Comparison of ENCODE assay signal across 13 cellular contexts in the genomic region with DNA sequence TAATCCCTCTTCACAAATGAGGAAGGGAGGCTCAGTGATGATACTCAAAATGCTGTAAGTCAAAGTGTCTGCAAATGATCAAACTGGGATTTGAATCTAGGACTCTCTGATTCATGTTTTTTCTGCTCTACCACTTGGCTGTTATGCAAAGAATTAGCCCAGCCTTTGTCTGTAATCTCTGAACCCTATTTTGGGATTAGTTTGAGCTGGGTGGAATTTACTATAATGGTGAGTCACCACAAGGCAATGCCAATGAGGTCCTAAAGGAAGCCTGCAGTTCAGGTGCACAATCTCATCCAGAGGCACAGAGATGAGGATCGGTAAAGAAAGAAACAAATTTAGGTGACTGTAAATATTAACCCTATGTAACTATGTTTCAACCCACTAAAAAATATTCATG. TPM values are rescaled to one million over a fixed set of nuclear protein-coding genes. Genes with fewer than 3 reads are reported as not detected.
DNase-seq lines count a peak whose midpoint lies in the region; ATAC-seq, FAIRE-seq and TF ChIP-seq lines count a peak whose summit lies in the region.
"Had no signal": no experiment of that assay in that cellular context is flagged by ENCODE, and none has a peak within 500 bp of the region (broad histone marks: within the 10 kb centered on the region; RNA-seq: fewer than 3 reads in every experiment).

No MANE protein-coding gene starts in this region.

- H3K4me1 ChIP-seq in Caco-2 (peaks cover 22% of the 10 kb centered on the region), HepG2 (ENCODE audit: insufficient read depth, low read length) (peaks cover 58% of the 10 kb centered on the region), Peyer's patch (peaks cover 0 to 27% (median 0%) of the 10 kb centered on the region in 4 donors)

- FAIRE-seq in HepG2 (lab: Jason Lieb, UNC) = no peak

- H3K4me3 ChIP-seq in Caco-2 (ENCODE audit: low read depth, low read length) (no peak overlapping the region), HepG2 (replicated peaks in 1 of 3; ENCODE audit: insufficient read depth in 1 of 3, low read depth in 2 of 3, low read length in 3 of 3) (no peak overlapping the region), Peyer's patch (no peak overlapping the region)
- H3K4me3 ChIP-seq: BLaER1 treated with 17β-estradiol and CSF1 and Interleukin-3, amounts not matched to agents 10 nM and 100 nM; skin epidermis had no signal

- H3K9me3 Mint-ChIP-seq in Caco-2 (ENCODE audit: unreplicated experiment) = no peaks in the 10 kb centered on the region
- H3K9me3 Mint-ChIP-seq in activated T-helper 1 cell treated with anti-CD3 and anti-CD28 coated beads, Interleukin-12 subunit alpha, Interleukin-12 subunit beta, Interleukin-2, Interleukin-4 antibody, amounts not matched to agents 30 ng/mL and 10 ng/mL and 1 ng/mL, durations not matched to agents 14 hours and 24 hours and 36 hours = no peaks in the 10 kb centered on the region

- POLR2A ChIA-PET in Caco-2 (lab: Charles Lee) = no interaction called here
- POLR2A ChIA-PET in HepG2 (lab: Yijun Ruan, JAX) = no interaction called here

- intact Hi-C loops in Caco-2 (cut with micrococcal nuclease; ENCODE audit: unreplicated experiment) (loop anchor here (1.0 kb wide), 1 partner anchor 8 kb away; no protein-coding TSS in a partner anchor), HepG2 (cut with micrococcal nuclease; ENCODE audit: unreplicated experiment) (loop anchor here (5.0 kb wide), 1 partner anchor 37 kb away; no protein-coding TSS in a partner anchor)
- intact Hi-C loops in activated T-helper 1 cell treated with anti-CD3 and anti-CD28 coated beads, Interleukin-12 subunit alpha, Interleukin-12 subunit beta, Interleukin-2, Interleukin-4 antibody, amounts not matched to agents 30 ng/mL and 10 ng/mL and 1 ng/mL, durations not matched to agents 14 hours and 24 hours and 36 hours (cut with micrococcal nuclease) = no loop called here

- H3K9me3 ChIP-seq in Caco-2 = no peaks in the 10 kb centered on the region
- H3K9me3 ChIP-seq in HepG2 (ENCODE audit: low read length) = no peaks in the 10 kb centered on the region
- H3K9me3 ChIP-seq in Peyer's patch = no peaks in the 10 kb centered on the region
- H3K9me3 ChIP-seq: BLaER1 treated with 17β-estradiol and CSF1 and Interleukin-3, amounts not matched to agents 10 nM and 100 nM had no signal

- no peak for TF ChIP-seq POLR2A in HepG2 (IDR thresholded peaks at IDR 0.05; ENCODE audit: insufficient read depth in 1 of 2, low read depth in 2 of 2, low read length in 2 of 2)
- TF ChIP-seq POLR2A in Peyer's patch (IDR thresholded peaks at IDR 0.05) = no peak

- no peak overlapping the region for H3K27ac Mint-ChIP-seq in Caco-2 (ENCODE audit: unreplicated experiment)
- H3K27ac Mint-ChIP-seq in activated T-helper 1 cell treated with anti-CD3 and anti-CD28 coated beads, Interleukin-12 subunit alpha, Interleukin-12 subunit beta, Interleukin-2, Interleukin-4 antibody, amounts not matched to agents 30 ng/mL and 10 ng/mL and 1 ng/mL, durations not matched to agents 14 hours and 24 hours and 36 hours = no peak overlapping the region

- TF ChIP-seq RAD21 in Ishikawa (IDR thresholded peaks at IDR 0.05; ENCODE audit: low read depth) (peak; percentile 36; the same call in 1 of the 2 replicates), HepG2 (CRISPR knock-in tag; IDR thresholded peaks at IDR 0.05) (no peak)

- H3K27ac ChIP-seq in HepG2 (ENCODE audit: extremely low read length, insufficient read depth, low read length) = no peak overlapping the region
- no peak overlapping the region for H3K27ac ChIP-seq in Peyer's patch
- H3K27ac ChIP-seq: BLaER1 treated with 17β-estradiol and CSF1 and Interleukin-3, amounts not matched to agents 10 nM and 100 nM; skin epidermis had no signal

- H4K20me1 ChIP-seq in HepG2 (ENCODE audit: insufficient read depth, low read length) = no peaks in the 10 kb centered on the region
- H4K20me1 ChIP-seq: BLaER1 treated with 17β-estradiol and CSF1 and Interleukin-3, amounts not matched to agents 10 nM and 100 nM had no signal

- CTCF ChIA-PET in Caco-2 (lab: Charles Lee) = no interaction called here
- CTCF ChIA-PET in HepG2 (lab: Yijun Ruan, JAX; ENCODE audit: low intra/inter-chr PET ratio, low total read pairs) = no interaction called here

- H3K36me3 ChIP-seq in Caco-2 (ENCODE audit: control insufficient read depth, insufficient read depth, low read length) (no peaks in the 10 kb centered on the region), HepG2 (replicated peaks in 1 of 2; ENCODE audit: control insufficient read depth in 1 of 2, insufficient read depth in 2 of 2, low read length in 2 of 2) (no peaks in the 10 kb centered on the region), Peyer's patch (no peaks in the 10 kb centered on the region)
- H3K36me3 ChIP-seq: BLaER1 treated with 17β-estradiol and CSF1 and Interleukin-3, amounts not matched to agents 10 nM and 100 nM had no signal

- ATAC-seq in HepG2 (peak; percentile 85), HG03280 (IDR thresholded peaks at IDR 0.05; ENCODE audit: unreplicated experiment) (no peak), HG03175 (IDR thresholded peaks at IDR 0.05; ENCODE audit: unreplicated experiment) (no peak)

- H3K4me3 Mint-ChIP-seq in Caco-2 (ENCODE audit: unreplicated experiment) = peak overlapping the region; percentile 19
- H3K4me3 Mint-ChIP-seq in activated T-helper 1 cell treated with anti-CD3 and anti-CD28 coated beads, Interleukin-12 subunit alpha, Interleukin-12 subunit beta, Interleukin-2, Interleukin-4 antibody, amounts not matched to agents 30 ng/mL and 10 ng/mL and 1 ng/mL, durations not matched to agents 14 hours and 24 hours and 36 hours = no peak overlapping the region

- H3K27me3 ChIP-seq in Caco-2 (replicated peaks; ENCODE audit: control insufficient read depth, insufficient read depth, low read length) (no peaks in the 10 kb centered on the region), HepG2 (ENCODE audit: control insufficient read depth in 1 of 2, insufficient read depth in 2 of 2, low read length in 2 of 2) (no peaks in the 10 kb centered on the region; a peak in 2 of 5 replicates), Peyer's patch (no peaks in the 10 kb centered on the region)
- H3K27me3 ChIP-seq: BLaER1 treated with 17β-estradiol and CSF1 and Interleukin-3, amounts not matched to agents 10 nM and 100 nM had no signal

- no peak overlapping the region for H2AFZ ChIP-seq in HepG2 (ENCODE audit: low read length)

- peaks cover 20% of the 10 kb centered on the region for H3K4me1 Mint-ChIP-seq in Caco-2 (ENCODE audit: low read depth, unreplicated experiment)
- no peaks in the 10 kb centered on the region for H3K4me1 Mint-ChIP-seq in activated T-helper 1 cell treated with anti-CD3 and anti-CD28 coated beads, Interleukin-12 subunit alpha, Interleukin-12 subunit beta, Interleukin-2, Interleukin-4 antibody, amounts not matched to agents 30 ng/mL and 10 ng/mL and 1 ng/mL, durations not matched to agents 14 hours and 24 hours and 36 hours (ENCODE audit: low read depth)

- H3K9ac ChIP-seq in HepG2 (ENCODE audit: insufficient read depth, low read depth, low read length) = no peak overlapping the region
- H3K9ac ChIP-seq: BLaER1 treated with 17β-estradiol and CSF1 and Interleukin-3, amounts not matched to agents 10 nM and 100 nM had no signal

- 4% methylated on average over 1 of the region's 1 CpG for WGBS in HepG2 (ENCODE audit: low lambda C conversion rate)

- no peaks in the 10 kb centered on the region for H3K36me3 Mint-ChIP-seq in Caco-2 (ENCODE audit: insufficient read depth, unreplicated experiment)
- H3K36me3 Mint-ChIP-seq in activated T-helper 1 cell treated with anti-CD3 and anti-CD28 coated beads, Interleukin-12 subunit alpha, Interleukin-12 subunit beta, Interleukin-2, Interleukin-4 antibody, amounts not matched to agents 30 ng/mL and 10 ng/mL and 1 ng/mL, durations not matched to agents 14 hours and 24 hours and 36 hours (ENCODE audit: low read depth) = no peaks in the 10 kb centered on the region

- TF ChIP-seq EP300 in Ishikawa (IDR thresholded peaks at IDR 0.05; ENCODE audit: borderline replicate concordance) (peak; percentile 98), HepG2 (IDR thresholded peaks at IDR 0.05; ENCODE audit: low read depth in 2 of 2, low read length in 2 of 2) (peak in 1 of 2 experiments; percentile 41; a peak in 1 of 4 replicates), HepG2 (CRISPR knock-in tag; IDR thresholded peaks at IDR 0.05; ENCODE audit: borderline replicate concordance) (no peak)

- DNase-seq in Caco-2 (peak; percentile 35 to 45), dermis blood vessel endothelial cell (peak; percentile 47), HepG2 (ENCODE audit: low spot score) (peak; percentile 78), Peyer's patch (no peak)
- no peak for DNase-seq in activated T-helper 1 cell treated with anti-CD3 and anti-CD28 coated beads, Interleukin-12 subunit alpha, Interleukin-12 subunit beta, Interleukin-2, Interleukin-4 antibody, amounts not matched to agents 30 ng/mL and 10 ng/mL and 1 ng/mL, durations not matched to agents 14 hours and 24 hours and 36 hours (ENCODE audit: low spot score)
- DNase-seq: activated CD8-positive, alpha-beta memory T cell treated with anti-CD3 and anti-CD28 coated beads, Interleukin-2, amount 50 U/mL, for 4 hours; foreskin melanocyte; NCI-H1417 had no signal

- no peak overlapping the region for H3K4me2 ChIP-seq in HepG2 (ENCODE audit: low read depth, low read length)
- H3K4me2 ChIP-seq: BLaER1 treated with 17β-estradiol and CSF1 and Interleukin-3, amounts not matched to agents 10 nM and 100 nM had no signal

- no peaks in the 10 kb centered on the region for H3K27me3 Mint-ChIP-seq in Caco-2 (ENCODE audit: insufficient read depth, unreplicated experiment)
- H3K27me3 Mint-ChIP-seq in activated T-helper 1 cell treated with anti-CD3 and anti-CD28 coated beads, Interleukin-12 subunit alpha, Interleukin-12 subunit beta, Interleukin-2, Interleukin-4 antibody, amounts not matched to agents 30 ng/mL and 10 ng/mL and 1 ng/mL, durations not matched to agents 14 hours and 24 hours and 36 hours (ENCODE audit: insufficient read depth) = no peaks in the 10 kb centered on the region

- no TSS peak for BruUV-seq in Caco-2 (replicated peaks; lab: Mats Ljungman, UMichigan)
- no TSS peak for BruUV-seq in HepG2 (replicated peaks; lab: Mats Ljungman, UMichigan)

- H3K79me2 ChIP-seq in HepG2 (ENCODE audit: insufficient read depth, low read length) = no peaks in the 10 kb centered on the region

- TF ChIP-seq CTCF in Caco-2 (IDR thresholded peaks at IDR 0.05; ENCODE audit: insufficient read depth in 1 of 2, low read depth in 1 of 2, low read length in 1 of 2, severe bottlenecking in 1 of 2, unreplicated experiment in 1 of 2) (no peak), HepG2 (CRISPR knock-in tag; IDR thresholded peaks at IDR 0.05) (no peak), Peyer's patch (IDR thresholded peaks at IDR 0.05) (no peak)

- in situ Hi-C loops in HepG2 (cut with HindIII; ENCODE audit: extremely low pct_ligation_motif_present, low pct_unique_long_range_greater_than_20kb) = no loop called here

RNA-seq across cellular contexts. Expression of gene RFK, which starts 29.2 kb away (rescaled TPM):
- total RNA-seq in Caco-2 (2022) = 12.4 and 16.5 TPM in 2 replicates
- total RNA-seq in dermis blood vessel endothelial cell = 70.4 and 80.8 TPM in 2 replicates
- 37.2 and 56.5 TPM in 2 replicates for total RNA-seq in HepG2 (2016; rRNA removed; fragmentation: Illumina TruSeq; extraction: Trizol)
- total RNA-seq in HepG2 (2016; cell fraction: cytosol; rRNA removed; fragmentation: Illumina TruSeq; extraction: Trizol; ENCODE audit: low read depth) = 7.6 and 10.1 TPM in 2 replicates
- 35.6 and 54.0 TPM in 2 replicates for total RNA-seq in HepG2 (2016; cell fraction: insoluble cytoplasmic fraction; rRNA removed; fragmentation: Illumina TruSeq; extraction: Trizol)
- total RNA-seq in HepG2 (2016; cell fraction: membrane; rRNA removed; fragmentation: Illumina TruSeq; extraction: Trizol) = 27.8 and 28.5 TPM in 2 replicates
- 12.9 and 19.7 TPM in 2 replicates for total RNA-seq in HepG2 (2016; cell fraction: nucleus; rRNA removed; fragmentation: Illumina TruSeq; extraction: Trizol)
- polyA plus RNA-seq in HepG2 (2011; rRNA removed) = 15.5 and 18.2 TPM in 2 replicates
- polyA plus RNA-seq in HepG2 (2011; cell fraction: cytosol; rRNA removed) = 7.6 and 12.8 TPM in 2 replicates
- 3.0 and 4.3 TPM in 2 replicates for polyA plus RNA-seq in HepG2 (2011; cell fraction: nucleus; rRNA removed)
- 23.4 and 28.5 TPM in 2 replicates for polyA plus RNA-seq in HepG2 (2012)
- polyA plus RNA-seq in HepG2 (2016; cell fraction: cytosol; fragmentation: Illumina TruSeq; extraction: Trizol; ENCODE audit: low read depth) = 10.0 and 12.2 TPM in 2 replicates
- 51.8 and 54.0 TPM in 2 replicates for polyA plus RNA-seq in HepG2 (2016; cell fraction: insoluble cytoplasmic fraction; fragmentation: Illumina TruSeq; extraction: Trizol; ENCODE audit: low read depth)
- 26.0 and 26.7 TPM in 2 replicates for polyA plus RNA-seq in HepG2 (2016; cell fraction: membrane; fragmentation: Illumina TruSeq; extraction: Trizol; ENCODE audit: low read depth)
- 20.2 and 24.4 TPM in 2 replicates for polyA plus RNA-seq in HepG2 (2016; cell fraction: nucleus; fragmentation: Illumina TruSeq; extraction: Trizol; ENCODE audit: insufficient read depth, low read depth)
- polyA minus RNA-seq in HepG2 (2011; rRNA and poly(A)+ RNA removed; ENCODE audit: low replicate concordance) = 4.2 and 5.1 TPM in 2 replicates
- 13.5 and 15.4 TPM in 2 replicates for polyA minus RNA-seq in HepG2 (2011; cell fraction: cytosol; rRNA and poly(A)+ RNA removed)
- polyA minus RNA-seq in HepG2 (2011; cell fraction: nucleus; rRNA and poly(A)+ RNA removed) = 8.2 and 11.7 TPM in 2 replicates
- 10 to 100 TPM; 18.0 to 48.3 (median 24.9) TPM for total RNA-seq in Peyer's patch
- total RNA-seq in activated T-helper 1 cell treated with anti-CD3 and anti-CD28 coated beads, Interleukin-12 subunit alpha, Interleukin-12 subunit beta, Interleukin-2, Interleukin-4 antibody, amounts not matched to agents 30 ng/mL and 10 ng/mL and 1 ng/mL, durations not matched to agents 14 hours and 24 hours and 36 hours = 20.3 and 20.8 TPM in 2 replicates

Comparison
In these comparisons a context has a peak if more than half of its experiments do, and no peak if none do; other contexts are left out.
1. DNase-seq: peak in Caco-2 (2 of 2), dermis blood vessel endothelial cell (single experiment) and HepG2 (single experiment); none in Peyer's patch (0 of 3) and activated T-helper 1 cell treated with anti-CD3 and anti-CD28 coated beads, Interleukin-12 subunit alpha, Interleukin-12 subunit beta, Interleukin-2, Interleukin-4 antibody, amounts not matched to agents 30 ng/mL and 10 ng/mL and 1 ng/mL, durations not matched to agents 14 hours and 24 hours and 36 hours (single experiment).